ENCODE assay signal across 25 cellular contexts in the genomic region with DNA sequence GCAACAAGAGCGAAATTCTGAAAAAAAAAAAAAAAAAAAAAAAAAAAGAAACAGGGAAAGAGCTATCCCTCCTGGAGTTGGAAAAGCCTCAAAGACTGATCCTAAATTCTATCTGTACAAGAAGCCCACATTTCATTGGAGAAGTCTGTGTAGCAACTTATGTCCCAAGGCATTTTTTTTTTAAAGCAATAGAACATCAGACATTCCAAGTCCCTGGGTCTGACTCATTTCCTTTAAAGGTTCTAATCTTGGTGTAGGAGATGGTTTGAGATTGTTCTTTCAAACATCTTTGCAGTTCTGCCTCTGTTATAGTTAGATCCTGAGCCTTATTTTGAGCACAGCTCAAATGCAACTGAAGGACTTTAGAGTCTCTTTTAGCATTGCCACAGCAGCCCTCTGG.
DNase-seq lines count a peak whose midpoint lies in the region; FAIRE-seq and TF ChIP-seq lines count a peak whose summit lies in the region.
"Had no signal": no experiment of that assay in that cellular context is flagged by ENCODE, and none has a peak within 500 bp of the region (broad histone marks: within the 10 kb centered on the region; RNA-seq: fewer than 3 reads in every experiment).

No MANE protein-coding gene starts in this region.

- no peak overlapping the region for H3K27ac ChIP-seq in A673 (ENCODE audit: low read depth, low read length, poor library complexity, severe bottlenecking)
- H3K27ac ChIP-seq: adrenal gland, heart left ventricle, neutrophil, VCaP had no signal

- BruUV-seq in A673 (replicated peaks; lab: Mats Ljungman, UMichigan), result no TSS peak

- POLR2A ChIA-PET in A673 (lab: Charles Lee; ENCODE audit: low non-redundant PET), result interaction anchor here (0.6 kb wide), 1 partner anchor 44 kb away, joined by 11 read pairs; no protein-coding TSS in a partner anchor

- H3K4me3 ChIP-seq in A673 (ENCODE audit: low read depth, low read length, poor library complexity, severe bottlenecking) (no peak overlapping the region), fibroblast of villous mesenchyme (ENCODE audit: low read depth, low read length) (no peak overlapping the region)
- H3K4me3 ChIP-seq: adrenal gland, heart left ventricle had no signal

- H3K36me3 ChIP-seq in A673 (ENCODE audit: insufficient read depth, low read length, poor library complexity, severe bottlenecking), result no peaks in the 10 kb centered on the region
- H3K36me3 ChIP-seq: adrenal gland, heart left ventricle, neutrophil had no signal

- no peaks in the 10 kb centered on the region for H3K4me1 Mint-ChIP-seq in glutamatergic neuron (ENCODE audit: low read depth, unreplicated experiment)
- H3K4me1 Mint-ChIP-seq: CD14-positive monocyte; central memory CD8-positive, alpha-beta T cell had no signal

- H3K9me3 Mint-ChIP-seq in glutamatergic neuron (ENCODE audit: unreplicated experiment), result peaks cover 6% of the 10 kb centered on the region

- no peak overlapping the region for H3K27ac Mint-ChIP-seq in glutamatergic neuron (ENCODE audit: unreplicated experiment)
- H3K27ac Mint-ChIP-seq: CD14-positive monocyte had no signal

- no peaks in the 10 kb centered on the region for H3K27me3 ChIP-seq in A673 (replicated peaks; ENCODE audit: insufficient read depth, low read depth, low read length, poor library complexity)
- H3K27me3 ChIP-seq: adrenal gland, heart left ventricle, neutrophil had no signal

- H3K4me1 ChIP-seq in A673 (ENCODE audit: insufficient read depth, low read length, poor library complexity, severe bottlenecking), result no peaks in the 10 kb centered on the region
- H3K4me1 ChIP-seq: adrenal gland, heart left ventricle had no signal

- intact Hi-C loops in A673 (cut with micrococcal nuclease; ENCODE audit: unreplicated experiment), result no loop called here

- H3K4me3 Mint-ChIP-seq in glutamatergic neuron (ENCODE audit: unreplicated experiment), result no peak overlapping the region
- H3K4me3 Mint-ChIP-seq: CD14-positive monocyte; central memory CD8-positive, alpha-beta T cell had no signal

- DNase-seq in A673 (ENCODE audit: low spot score), result peak; percentile 4
- peak; percentile 8 for DNase-seq in H54 (ENCODE audit: insufficient read length, low spot score)
- peak; percentile 78 for DNase-seq in amniotic epithelial cell (ENCODE audit: low read depth)
- peak; percentile 28 for DNase-seq in fibroblast of villous mesenchyme (ENCODE audit: low read depth)
- no peak for DNase-seq in activated CD4-positive, alpha-beta T cell treated with anti-CD3 and anti-CD28 coated beads for 48 hours
- DNase-seq in glutamatergic neuron, result no peak
- no peak for DNase-seq in activated effector memory CD4-positive, alpha-beta T cell treated with anti-CD3 and anti-CD28 coated beads, Interleukin-2, amount 50 U/mL, for 16 hours
- no peak for DNase-seq in NCI-H510A (lab: John Stamatoyannopoulos, UW)
- DNase-seq: activated CD4-positive, alpha-beta T cell treated with anti-CD3 and anti-CD28 coated beads, Interleukin-2, amount 50 U/mL, for 1 hour; activated effector memory CD4-positive, alpha-beta T cell treated with Interleukin-2 at 50 U/mL for 16 hours; adrenal gland; DMS 273 treated with DMSO at 0.1 percent for 48 hours; heart left ventricle; KBM-7; NCI-H187; NCI-H345; retina; T-helper 2 cell had no signal

- CTCF ChIA-PET in A673 (lab: Charles Lee), result no interaction called here

- TF ChIP-seq CTCF in A673 (conservative IDR thresholded peaks at IDR 0.05; ENCODE audit: low read depth, low read length) (no peak), fibroblast of villous mesenchyme (IDR thresholded peaks at IDR 0.05; ENCODE audit: insufficient read depth, low read depth, low read length) (no peak), glutamatergic neuron (IDR thresholded peaks at IDR 0.05; ENCODE audit: partially characterized antibody, unreplicated experiment) (no peak)

- no peaks in the 10 kb centered on the region for H3K9me3 ChIP-seq in A673 (ENCODE audit: low read depth, low read length, poor library complexity, severe bottlenecking)
- H3K9me3 ChIP-seq: adrenal gland, heart left ventricle, neutrophil had no signal

- TF ChIP-seq POLR2A in H54 (IDR thresholded peaks at IDR 0.05; ENCODE audit: low read depth, low read length), result no peak

- no peaks in the 10 kb centered on the region for H3K27me3 Mint-ChIP-seq in glutamatergic neuron (ENCODE audit: unreplicated experiment)
- H3K27me3 Mint-ChIP-seq: central memory CD8-positive, alpha-beta T cell had no signal

- FAIRE-seq in H54 (lab: Jason Lieb, UNC), result peak; percentile 92
- FAIRE-seq: A204.1, GM12892, H1 had no signal

- H3K36me3 Mint-ChIP-seq in glutamatergic neuron (ENCODE audit: unreplicated experiment), result peaks cover 5% of the 10 kb centered on the region
- H3K36me3 Mint-ChIP-seq: CD14-positive monocyte had no signal

Comparison
In these comparisons a context has a peak if more than half of its experiments do, and no peak if none do; other contexts are left out.
1. DNase-seq: peak in A673 (single experiment), H54 (single experiment), amniotic epithelial cell (single experiment) and fibroblast of villous mesenchyme (single experiment); none in activated CD4-positive, alpha-beta T cell treated with anti-CD3 and anti-CD28 coated beads for 48 hours (single experiment), glutamatergic neuron (single experiment), activated effector memory CD4-positive, alpha-beta T cell treated with anti-CD3 and anti-CD28 coated beads, Interleukin-2, amount 50 U/mL, for 16 hours (single experiment) and NCI-H510A (single experiment).